ENCODE assay signal across 3 cellular contexts in the genomic region with DNA sequence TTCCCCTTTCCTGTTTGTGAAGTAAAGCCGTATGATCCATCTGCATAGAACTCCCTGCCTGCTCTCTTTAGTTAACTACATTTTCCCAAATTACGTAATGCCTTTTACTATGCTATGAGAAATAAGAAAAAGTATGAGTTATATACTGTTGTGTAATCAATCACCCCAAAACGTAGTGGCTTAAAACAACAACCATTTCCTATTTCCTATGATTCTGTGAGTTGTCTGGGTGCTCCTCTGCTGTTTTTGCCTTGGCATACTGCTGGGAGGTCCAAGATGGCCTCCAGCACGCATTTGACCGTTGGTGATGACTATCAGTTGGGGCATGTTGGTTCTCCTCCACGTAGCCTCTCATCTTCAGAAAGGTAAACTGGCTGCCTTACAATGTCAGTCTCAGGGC.
TF ChIP-seq lines count a peak whose summit lies in the region.

No MANE protein-coding gene starts in this region.

TF ChIP-seq in SK-N-SH, 30 proteins besides CTCF, POLR2A, EP300 and RAD21 (continued from another document):
- TF ChIP-seq NFIC (IDR thresholded peaks at IDR 0.05; ENCODE audit: borderline replicate concordance), result no peak

TF ChIP-seq in SK-N-SH treated with all-trans-retinoic acid at 6 μM for 48 hours, 23 proteins besides CTCF, POLR2A, EP300 and RAD21 (continued from another document):
- TF ChIP-seq, protein P1, sequence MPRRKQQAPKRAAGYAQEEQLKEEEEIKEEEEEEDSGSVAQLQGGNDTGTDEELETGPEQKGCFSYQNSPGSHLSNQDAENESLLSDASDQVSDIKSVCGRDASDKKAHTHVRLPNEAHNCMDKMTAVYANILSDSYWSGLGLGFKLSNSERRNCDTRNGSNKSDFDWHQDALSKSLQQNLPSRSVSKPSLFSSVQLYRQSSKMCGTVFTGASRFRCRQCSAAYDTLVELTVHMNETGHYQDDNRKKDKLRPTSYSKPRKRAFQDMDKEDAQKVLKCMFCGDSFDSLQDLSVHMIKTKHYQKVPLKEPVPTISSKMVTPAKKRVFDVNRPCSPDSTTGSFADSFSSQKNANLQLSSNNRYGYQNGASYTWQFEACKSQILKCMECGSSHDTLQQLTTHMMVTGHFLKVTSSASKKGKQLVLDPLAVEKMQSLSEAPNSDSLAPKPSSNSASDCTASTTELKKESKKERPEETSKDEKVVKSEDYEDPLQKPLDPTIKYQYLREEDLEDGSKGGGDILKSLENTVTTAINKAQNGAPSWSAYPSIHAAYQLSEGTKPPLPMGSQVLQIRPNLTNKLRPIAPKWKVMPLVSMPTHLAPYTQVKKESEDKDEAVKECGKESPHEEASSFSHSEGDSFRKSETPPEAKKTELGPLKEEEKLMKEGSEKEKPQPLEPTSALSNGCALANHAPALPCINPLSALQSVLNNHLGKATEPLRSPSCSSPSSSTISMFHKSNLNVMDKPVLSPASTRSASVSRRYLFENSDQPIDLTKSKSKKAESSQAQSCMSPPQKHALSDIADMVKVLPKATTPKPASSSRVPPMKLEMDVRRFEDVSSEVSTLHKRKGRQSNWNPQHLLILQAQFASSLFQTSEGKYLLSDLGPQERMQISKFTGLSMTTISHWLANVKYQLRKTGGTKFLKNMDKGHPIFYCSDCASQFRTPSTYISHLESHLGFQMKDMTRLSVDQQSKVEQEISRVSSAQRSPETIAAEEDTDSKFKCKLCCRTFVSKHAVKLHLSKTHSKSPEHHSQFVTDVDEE (CRISPR knock-in tag; IDR thresholded peaks at IDR 0.05), result no peak
- TF ChIP-seq OSR1 (CRISPR knock-in tag; IDR thresholded peaks at IDR 0.05), result no peak
- no peak for TF ChIP-seq ZNF565 (CRISPR knock-in tag; conservative IDR thresholded peaks at IDR 0.05; ENCODE audit: low read depth)
- no peak for TF ChIP-seq PPARA (CRISPR knock-in tag; IDR thresholded peaks at IDR 0.05; ENCODE audit: borderline replicate concordance)
- TF ChIP-seq CREB5 (CRISPR knock-in tag; IDR thresholded peaks at IDR 0.05; ENCODE audit: low read depth), result no peak
- no peak for TF ChIP-seq ZNF8 (CRISPR knock-in tag; IDR thresholded peaks at IDR 0.05)
- TF ChIP-seq ARNTL (CRISPR knock-in tag; IDR thresholded peaks at IDR 0.05; ENCODE audit: borderline replicate concordance, low read depth), result no peak
- no peak for TF ChIP-seq TCF4 (CRISPR knock-in tag; IDR thresholded peaks at IDR 0.05; ENCODE audit: borderline replicate concordance)
- no peak for TF ChIP-seq TOX (CRISPR knock-in tag; IDR thresholded peaks at IDR 0.05; ENCODE audit: borderline replicate concordance)
- no peak for TF ChIP-seq ISL1 (CRISPR knock-in tag; IDR thresholded peaks at IDR 0.05)
- TF ChIP-seq SNAI2 (CRISPR knock-in tag; IDR thresholded peaks at IDR 0.05), result no peak
- TF ChIP-seq ZFP3 (CRISPR knock-in tag; IDR thresholded peaks at IDR 0.05), result no peak
- TF ChIP-seq CSRNP3 (CRISPR knock-in tag; IDR thresholded peaks at IDR 0.05), result no peak

TF ChIP-seq in WTC11, 78 proteins besides CTCF, POLR2A, EP300 and RAD21 (continued from another document):
- TF ChIP-seq, protein P2, sequence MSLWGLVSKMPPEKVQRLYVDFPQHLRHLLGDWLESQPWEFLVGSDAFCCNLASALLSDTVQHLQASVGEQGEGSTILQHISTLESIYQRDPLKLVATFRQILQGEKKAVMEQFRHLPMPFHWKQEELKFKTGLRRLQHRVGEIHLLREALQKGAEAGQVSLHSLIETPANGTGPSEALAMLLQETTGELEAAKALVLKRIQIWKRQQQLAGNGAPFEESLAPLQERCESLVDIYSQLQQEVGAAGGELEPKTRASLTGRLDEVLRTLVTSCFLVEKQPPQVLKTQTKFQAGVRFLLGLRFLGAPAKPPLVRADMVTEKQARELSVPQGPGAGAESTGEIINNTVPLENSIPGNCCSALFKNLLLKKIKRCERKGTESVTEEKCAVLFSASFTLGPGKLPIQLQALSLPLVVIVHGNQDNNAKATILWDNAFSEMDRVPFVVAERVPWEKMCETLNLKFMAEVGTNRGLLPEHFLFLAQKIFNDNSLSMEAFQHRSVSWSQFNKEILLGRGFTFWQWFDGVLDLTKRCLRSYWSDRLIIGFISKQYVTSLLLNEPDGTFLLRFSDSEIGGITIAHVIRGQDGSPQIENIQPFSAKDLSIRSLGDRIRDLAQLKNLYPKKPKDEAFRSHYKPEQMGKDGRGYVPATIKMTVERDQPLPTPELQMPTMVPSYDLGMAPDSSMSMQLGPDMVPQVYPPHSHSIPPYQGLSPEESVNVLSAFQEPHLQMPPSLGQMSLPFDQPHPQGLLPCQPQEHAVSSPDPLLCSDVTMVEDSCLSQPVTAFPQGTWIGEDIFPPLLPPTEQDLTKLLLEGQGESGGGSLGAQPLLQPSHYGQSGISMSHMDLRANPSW (CRISPR knock-in tag; conservative IDR thresholded peaks at IDR 0.05; ENCODE audit: low read depth), result no peak
- TF ChIP-seq, protein P3, sequence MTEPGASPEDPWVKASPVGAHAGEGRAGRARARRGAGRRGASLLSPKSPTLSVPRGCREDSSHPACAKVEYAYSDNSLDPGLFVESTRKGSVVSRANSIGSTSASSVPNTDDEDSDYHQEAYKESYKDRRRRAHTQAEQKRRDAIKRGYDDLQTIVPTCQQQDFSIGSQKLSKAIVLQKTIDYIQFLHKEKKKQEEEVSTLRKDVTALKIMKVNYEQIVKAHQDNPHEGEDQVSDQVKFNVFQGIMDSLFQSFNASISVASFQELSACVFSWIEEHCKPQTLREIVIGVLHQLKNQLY (CRISPR knock-in tag; IDR thresholded peaks at IDR 0.05), result no peak
- no peak for TF ChIP-seq TP53 (CRISPR knock-in tag; IDR thresholded peaks at IDR 0.05)
- no peak for TF ChIP-seq CBFB (CRISPR knock-in tag; IDR thresholded peaks at IDR 0.05; ENCODE audit: low read depth)
- TF ChIP-seq KAT7 (CRISPR knock-in tag; IDR thresholded peaks at IDR 0.05; ENCODE audit: borderline replicate concordance), result no peak
- no peak for TF ChIP-seq ZBTB43 (CRISPR knock-in tag; IDR thresholded peaks at IDR 0.05)
- TF ChIP-seq ZNF219 (CRISPR knock-in tag; IDR thresholded peaks at IDR 0.05; ENCODE audit: borderline replicate concordance), result no peak
- TF ChIP-seq NFE2L1 (CRISPR knock-in tag; IDR thresholded peaks at IDR 0.05), result no peak
- TF ChIP-seq, protein P4, sequence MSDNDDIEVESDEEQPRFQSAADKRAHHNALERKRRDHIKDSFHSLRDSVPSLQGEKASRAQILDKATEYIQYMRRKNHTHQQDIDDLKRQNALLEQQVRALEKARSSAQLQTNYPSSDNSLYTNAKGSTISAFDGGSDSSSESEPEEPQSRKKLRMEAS (CRISPR knock-in tag; IDR thresholded peaks at IDR 0.05), result no peak
- TF ChIP-seq, protein P5, sequence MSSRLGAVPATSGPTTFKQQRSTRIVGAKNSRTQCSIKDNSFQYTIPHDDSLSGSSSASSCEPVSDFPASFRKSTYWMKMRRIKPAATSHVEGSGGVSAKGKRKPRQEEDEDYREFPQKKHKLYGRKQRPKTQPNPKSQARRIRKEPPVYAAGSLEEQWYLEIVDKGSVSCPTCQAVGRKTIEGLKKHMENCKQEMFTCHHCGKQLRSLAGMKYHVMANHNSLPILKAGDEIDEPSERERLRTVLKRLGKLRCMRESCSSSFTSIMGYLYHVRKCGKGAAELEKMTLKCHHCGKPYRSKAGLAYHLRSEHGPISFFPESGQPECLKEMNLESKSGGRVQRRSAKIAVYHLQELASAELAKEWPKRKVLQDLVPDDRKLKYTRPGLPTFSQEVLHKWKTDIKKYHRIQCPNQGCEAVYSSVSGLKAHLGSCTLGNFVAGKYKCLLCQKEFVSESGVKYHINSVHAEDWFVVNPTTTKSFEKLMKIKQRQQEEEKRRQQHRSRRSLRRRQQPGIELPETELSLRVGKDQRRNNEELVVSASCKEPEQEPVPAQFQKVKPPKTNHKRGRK (CRISPR knock-in tag; IDR thresholded peaks at IDR 0.05; ENCODE audit: borderline replicate concordance), result no peak
- TF ChIP-seq, protein P6, sequence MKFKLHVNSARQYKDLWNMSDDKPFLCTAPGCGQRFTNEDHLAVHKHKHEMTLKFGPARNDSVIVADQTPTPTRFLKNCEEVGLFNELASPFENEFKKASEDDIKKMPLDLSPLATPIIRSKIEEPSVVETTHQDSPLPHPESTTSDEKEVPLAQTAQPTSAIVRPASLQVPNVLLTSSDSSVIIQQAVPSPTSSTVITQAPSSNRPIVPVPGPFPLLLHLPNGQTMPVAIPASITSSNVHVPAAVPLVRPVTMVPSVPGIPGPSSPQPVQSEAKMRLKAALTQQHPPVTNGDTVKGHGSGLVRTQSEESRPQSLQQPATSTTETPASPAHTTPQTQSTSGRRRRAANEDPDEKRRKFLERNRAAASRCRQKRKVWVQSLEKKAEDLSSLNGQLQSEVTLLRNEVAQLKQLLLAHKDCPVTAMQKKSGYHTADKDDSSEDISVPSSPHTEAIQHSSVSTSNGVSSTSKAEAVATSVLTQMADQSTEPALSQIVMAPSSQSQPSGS (CRISPR knock-in tag; IDR thresholded peaks at IDR 0.05; ENCODE audit: borderline replicate concordance, low read depth), result no peak
- TF ChIP-seq ZNF423 (CRISPR knock-in tag; IDR thresholded peaks at IDR 0.05), result no peak
TF ChIP-seq in WTC11: peak in this region for 0.
